ENCODE assay signal across 27 cellular contexts in genomic region chr16:30494709-30495108, GRCh38. TPM values are rescaled to one million over a fixed set of nuclear protein-coding genes. Genes with fewer than 3 reads are reported as not detected.
DNase-seq lines count a peak whose midpoint lies in the region; ATAC-seq, FAIRE-seq and TF ChIP-seq lines count a peak whose summit lies in the region.
"Had no signal": no experiment of that assay in that cellular context is flagged by ENCODE, and none has a peak within 500 bp of the region (broad histone marks: within the 10 kb centered on the region; RNA-seq: fewer than 3 reads in every experiment).

No MANE protein-coding gene starts in this region.

- ATAC-seq in activated naive CD4-positive, alpha-beta T cell treated with anti-CD3 and anti-CD28 coated beads, Interleukin-2, amount 50 U/mL, for 72 hours, result no peak
- ATAC-seq in K562, result peak; percentile 16; the same call in 1 of the 3 replicates
- ATAC-seq in stimulated activated effector memory CD8-positive, alpha-beta T cell treated with anti-CD3 and anti-CD28 coated beads, Interleukin-12 subunit alpha, Interleukin-12 subunit beta, amount 100 ng/mL, for 72 hours, result no peak
- ATAC-seq in CD4-positive, alpha-beta T cell (ENCODE audit: poor library complexity), result no peak
- ATAC-seq in GM18873 (IDR thresholded peaks at IDR 0.05; ENCODE audit: low FRiP score, unreplicated experiment), result no peak
- ATAC-seq: body of pancreas; GM12878; stimulated activated naive CD8-positive, alpha-beta T cell treated with anti-CD3 and anti-CD28 coated beads, Interleukin-15, Interleukin-2, amounts not matched to agents 100 U/mL and 50 U/mL, for 24 hours had no signal

- H3K4me1 Mint-ChIP-seq in stimulated activated effector memory CD8-positive, alpha-beta T cell treated with anti-CD3 and anti-CD28 coated beads, Interleukin-12 subunit alpha, Interleukin-12 subunit beta, amount 100 ng/mL, for 72 hours, result peaks cover 33% of the 10 kb centered on the region
- peaks cover 27% of the 10 kb centered on the region for H3K4me1 Mint-ChIP-seq in CD4-positive, alpha-beta T cell (ENCODE audit: low read depth)

- no TSS peak for BruUV-seq in K562 (replicated peaks; lab: Mats Ljungman, UMichigan)

- no peak for FAIRE-seq in K562 (lab: Jason Lieb, UNC)
- FAIRE-seq: GM12878, TTC549 had no signal

- no peaks in the 10 kb centered on the region for H3K27me3 ChIP-seq in K562 (ENCODE audit: control insufficient read depth in 2 of 2, insufficient read depth in 2 of 2, low read length in 2 of 2)
- H3K27me3 ChIP-seq in CD4-positive, alpha-beta T cell (ENCODE audit: control insufficient read depth, insufficient read depth, low read length), result no peaks in the 10 kb centered on the region
- H3K27me3 ChIP-seq in stomach, result peaks cover 0 to 11% (median 0%) of the 10 kb centered on the region in 3 donors
- H3K27me3 ChIP-seq: adrenal gland, body of pancreas, vagina had no signal

- CTCF ChIA-PET in K562 (lab: Yijun Ruan, JAX; ENCODE audit: low intra/inter-chr PET ratio), result no interaction called here
- CTCF ChIA-PET in CD4-positive, alpha-beta T cell (lab: Charles Lee), result no interaction called here

- H3K4me3 Mint-ChIP-seq in stimulated activated effector memory CD8-positive, alpha-beta T cell treated with anti-CD3 and anti-CD28 coated beads, Interleukin-12 subunit alpha, Interleukin-12 subunit beta, amount 100 ng/mL, for 72 hours, result no peak overlapping the region
- no peak overlapping the region for H3K4me3 Mint-ChIP-seq in CD4-positive, alpha-beta T cell
- H3K4me3 Mint-ChIP-seq: CD8-positive, alpha-beta memory T cell had no signal

- no peaks in the 10 kb centered on the region for H3K9me3 Mint-ChIP-seq in activated naive CD4-positive, alpha-beta T cell treated with anti-CD3 and anti-CD28 coated beads, Interleukin-2, amount 50 U/mL, for 72 hours
- H3K9me3 Mint-ChIP-seq in stimulated activated effector memory CD8-positive, alpha-beta T cell treated with anti-CD3 and anti-CD28 coated beads, Interleukin-12 subunit alpha, Interleukin-12 subunit beta, amount 100 ng/mL, for 72 hours, result no peaks in the 10 kb centered on the region
- no peaks in the 10 kb centered on the region for H3K9me3 Mint-ChIP-seq in CD4-positive, alpha-beta T cell
- H3K9me3 Mint-ChIP-seq: CD8-positive, alpha-beta memory T cell had no signal

- no peaks in the 10 kb centered on the region for H3K9me3 ChIP-seq in K562 (replicated peaks; ENCODE audit: control insufficient read depth, insufficient read depth, low read depth, low read length)
- H3K9me3 ChIP-seq in CD4-positive, alpha-beta T cell (ENCODE audit: control insufficient read depth, low read length), result no peaks in the 10 kb centered on the region
- no peaks in the 10 kb centered on the region for H3K9me3 ChIP-seq in stomach
- H3K9me3 ChIP-seq: adrenal gland, body of pancreas, vagina had no signal

- no peak for DNase-seq in activated naive CD4-positive, alpha-beta T cell treated with anti-CD3 and anti-CD28 coated beads, Interleukin-2, amount 50 U/mL, for 72 hours (ENCODE audit: low spot score in 2 of 2)
- no peak for DNase-seq in activated naive CD4-positive, alpha-beta T cell treated with anti-CD3 and anti-CD28 coated beads, Interleukin-2, amount 50 U/mL, for 16 hours
- DNase-seq in NCI-H69 (lab: John Stamatoyannopoulos, UW) (peak; percentile 40), K562 (ENCODE audit: extremely low read depth in 1 of 4, low spot score in 3 of 4) (peak in 3 of 4 experiments; percentile 17 to 34 (median 23)), stomach (no peak)
- no peak for DNase-seq in stimulated activated effector memory CD8-positive, alpha-beta T cell treated with anti-CD3 and anti-CD28 coated beads, Interleukin-12 subunit alpha, Interleukin-12 subunit beta, amount 100 ng/mL, for 72 hours (ENCODE audit: low spot score in 2 of 2)
- no peak for DNase-seq in CD4-positive, alpha-beta T cell
- DNase-seq: adrenal gland; body of pancreas; CD8-positive, alpha-beta memory T cell; DMS 273 treated with DMSO at 0.1 percent for 48 hours; EL; GM23248; hippocampal formation; mesenchymal stem cell; NCI-H1048; NCI-H1930; NCI-H526 treated with DMSO at 0.1 percent for 48 hours; occipital lobe; SHP77 treated with DMSO at 0.1 percent for 48 hours; stimulated activated naive CD8-positive, alpha-beta T cell treated with anti-CD3 and anti-CD28 coated beads, Interleukin-15, Interleukin-2, amounts not matched to agents 100 U/mL and 50 U/mL, for 24 hours had no signal

- TF ChIP-seq EP300 in K562 (IDR thresholded peaks at IDR 0.05; ENCODE audit: low read length) (no peak), stomach (IDR thresholded peaks at IDR 0.05) (no peak)

- H3K27ac ChIP-seq in K562 (ENCODE audit: extremely low read depth, low read depth, low read length) (no peak overlapping the region), stomach (no peak overlapping the region)
- no peak overlapping the region for H3K27ac ChIP-seq in CD4-positive, alpha-beta T cell (ENCODE audit: low read depth, low read length)
- H3K27ac ChIP-seq: adrenal gland, body of pancreas, GM23248, HL-60, vagina had no signal

- 0 out of 2 replicates have a peak overlapping the region, but pooled peaks have one; percentile 23 for H3K4me2 ChIP-seq in K562 (ENCODE audit: insufficient read depth, low read length)

- no peaks in the 10 kb centered on the region for H3K9me1 ChIP-seq in K562 (ENCODE audit: control insufficient read depth, insufficient read depth, low read length)

- intact Hi-C loops in K562 (cut with micrococcal nuclease), result loop anchor here (5.0 kb wide), 2 partner anchors 33 to 103 kb away; partner anchors contain the start of gene ZNF768
- intact Hi-C loops in CD4-positive, alpha-beta T cell (cut with DNase I, micrococcal nuclease), result loop anchor here in 1 of 2 experiments (5.0 kb wide), 1 partner anchor 33 kb away; the partner anchor contains the start of gene ZNF768
- intact Hi-C loops in stomach (cut with DNase I; ENCODE audit: low total_unique reads), result no loop called here

- H3K36me3 ChIP-seq in K562 (ENCODE audit: control insufficient read depth, insufficient read depth, low read length) (no peaks in the 10 kb centered on the region), stomach (peaks cover 0 to 27% (median 7%) of the 10 kb centered on the region in 4 donors)
- H3K36me3 ChIP-seq: adrenal gland, vagina had no signal

- H3K27me3 Mint-ChIP-seq in CD4-positive, alpha-beta T cell, result no peaks in the 10 kb centered on the region
- H3K27me3 Mint-ChIP-seq: CD8-positive, alpha-beta memory T cell had no signal

- H3K79me2 ChIP-seq in K562 (ENCODE audit: control insufficient read depth, insufficient read depth, low read length), result no peaks in the 10 kb centered on the region

- POLR2A ChIA-PET in K562 (lab: Yijun Ruan, JAX), result interaction anchor here (1.1 to 1.8 kb wide), 2 partner anchors 12 to 19 kb away, joined by 3 to 7 read pairs; no protein-coding TSS in a partner anchor
- POLR2A ChIA-PET in CD4-positive, alpha-beta T cell (lab: Charles Lee), result interaction anchor here (0.6 to 2.5 kb wide), 4 partner anchors 21 to 166 kb away, joined by 3 to 9 read pairs (median 5); partner anchors contain the start of gene ZNF785

- peak overlapping the region in 1 of 2 experiments; percentile 31; a peak in 1 of 4 replicates for H3K9ac ChIP-seq in K562 (ENCODE audit: insufficient read depth in 1 of 2, low read depth in 2 of 2, low read length in 2 of 2)
- H3K9ac ChIP-seq: GM23248 had no signal

- H3K27ac Mint-ChIP-seq in activated naive CD4-positive, alpha-beta T cell treated with anti-CD3 and anti-CD28 coated beads, Interleukin-2, amount 50 U/mL, for 72 hours, result peak overlapping the region; percentile 57 to 74
- peak overlapping the region; percentile 64 for H3K27ac Mint-ChIP-seq in stimulated activated effector memory CD8-positive, alpha-beta T cell treated with anti-CD3 and anti-CD28 coated beads, Interleukin-12 subunit alpha, Interleukin-12 subunit beta, amount 100 ng/mL, for 72 hours
- no peak overlapping the region for H3K27ac Mint-ChIP-seq in CD4-positive, alpha-beta T cell

- H2AFZ ChIP-seq in K562 (ENCODE audit: low read depth, low read length), result peak overlapping the region; percentile 23
- H2AFZ ChIP-seq: GM23248 had no signal

- H3K4me3 ChIP-seq in K562, result no peak overlapping the region
- no peak overlapping the region for H3K4me3 ChIP-seq in stomach
- H3K4me3 ChIP-seq: adrenal gland, body of pancreas, GM12878, GM23248, vagina had no signal

- H3K36me3 Mint-ChIP-seq in activated naive CD4-positive, alpha-beta T cell treated with anti-CD3 and anti-CD28 coated beads, Interleukin-2, amount 50 U/mL, for 72 hours, result peaks cover 23 to 42% of the 10 kb centered on the region in 2 donors
- H3K36me3 Mint-ChIP-seq in stimulated activated effector memory CD8-positive, alpha-beta T cell treated with anti-CD3 and anti-CD28 coated beads, Interleukin-12 subunit alpha, Interleukin-12 subunit beta, amount 100 ng/mL, for 72 hours, result peaks cover 100% of the 10 kb centered on the region
- peaks cover 81% of the 10 kb centered on the region for H3K36me3 Mint-ChIP-seq in CD4-positive, alpha-beta T cell (ENCODE audit: low read depth)

- WGBS in K562 (ENCODE audit: insufficient coverage, low coverage, missing lambda C conversion rate), result 33% methylated on average over 12 of the region's 12 CpGs
- WGBS in stomach, 5 donors, result 72 to 75% (median 74%) methylated on average over 8 to 12 of the region's 12 CpGs

- H4K20me1 ChIP-seq in K562 (replicated peaks; ENCODE audit: control insufficient read depth, insufficient read depth, low read length), result no peaks in the 10 kb centered on the region

- in situ Hi-C loops in K562 (cut with MboI), result no loop called here

- no peak for TF ChIP-seq POLR2A in K562 (conservative IDR thresholded peaks at IDR 0.05)
- no peak for TF ChIP-seq POLR2A in stomach (IDR thresholded peaks at IDR 0.05)

- no peak for TF ChIP-seq RAD21 in K562 (CRISPR knock-in tag; conservative IDR thresholded peaks at IDR 0.05 in 1 of 2, IDR thresholded peaks at IDR 0.05 in 1 of 2)

- TF ChIP-seq CTCF in K562 (IDR thresholded peaks at IDR 0.05 in 2 of 3, conservative IDR thresholded peaks at IDR 0.05 in 1 of 3; ENCODE audit: insufficient read depth in 2 of 3, low read depth in 1 of 3, low read length in 3 of 3) (no peak), stomach (IDR thresholded peaks at IDR 0.05) (no peak)
- no peak for TF ChIP-seq CTCF in CD4-positive, alpha-beta T cell (IDR thresholded peaks at IDR 0.05)

- H3K4me1 ChIP-seq in K562 (replicated peaks in 1 of 2; ENCODE audit: control insufficient read depth in 2 of 2, insufficient read depth in 2 of 2, low read length in 2 of 2) (peaks cover 10 to 28% of the 10 kb centered on the region in 2 experiments; a peak in 4 of 5 replicates), stomach (peaks cover 0 to 9% (median 0%) of the 10 kb centered on the region in 4 donors)
- H3K4me1 ChIP-seq: body of pancreas, vagina had no signal

RNA-seq across cellular contexts. Expression of gene ITGAL, which starts 22.2 kb away (rescaled TPM):
- 100 to 1,000 TPM; 297 to 390 TPM for total RNA-seq in activated naive CD4-positive, alpha-beta T cell treated with anti-CD3 and anti-CD28 coated beads, Interleukin-2, amount 50 U/mL, for 72 hours
- total RNA-seq in K562 (2011; cell fraction: chromatin; rRNA removed; ENCODE audit: low replicate concordance), result 0.23 TPM in 1 of 2 replicates, not detected in the other
- 0.13 and 0.50 TPM in 2 replicates for total RNA-seq in K562 (2011; cell fraction: nucleolus; rRNA removed)
- not detected in 2 replicates for total RNA-seq in K562 (2011; cell fraction: nucleoplasm; rRNA removed)
- 0.61 TPM in 1 of 2 replicates, not detected in the other for total RNA-seq in K562 (2014; rRNA removed)
- total RNA-seq in K562 (2014; rRNA removed; fragmentation: Illumina TruSeq; extraction: Trizol), result not detected in 2 replicates
- total RNA-seq in K562 (2015; rRNA removed; fragmentation: Illumina TruSeq; extraction: Trizol), result not detected in 2 replicates
- 0.53 and 0.92 TPM in 2 replicates for total RNA-seq in K562 (2021)
- 0.01 and 0.12 TPM in 2 replicates for polyA plus RNA-seq in K562 (2011; rRNA removed)
- polyA plus RNA-seq in K562 (2011; cell fraction: cytosol; rRNA removed), result 0.13 and 0.15 TPM in 2 replicates
- polyA plus RNA-seq in K562 (2011; cell fraction: nucleus; rRNA removed), result 0.08 and 0.09 TPM in 2 replicates
- 0.14 and 0.22 TPM in 2 replicates for polyA plus RNA-seq in K562 (2012)
- polyA plus RNA-seq in K562 (2014; fragmentation: Illumina TruSeq; extraction: Trizol), result 0.12 TPM in 1 of 2 replicates, not detected in the other
- not detected for polyA plus RNA-seq in K562 (2014; fragmentation: Nextera tagmentation; extraction: Ambion mirVana)
- not detected in 2 replicates for polyA plus RNA-seq in K562 (2014; rRNA removed)
- polyA minus RNA-seq in K562 (2011; rRNA and poly(A)+ RNA removed), result 0.21 TPM in 1 of 2 replicates, not detected in the other
- polyA minus RNA-seq in K562 (2011; cell fraction: cytosol; rRNA and poly(A)+ RNA removed), result not detected in 2 replicates
- polyA minus RNA-seq in K562 (2011; cell fraction: nucleus; rRNA and poly(A)+ RNA removed), result not detected in 2 replicates
- 100 to 1,000 TPM; 186 to 187 TPM for total RNA-seq in CD4-positive, alpha-beta T cell
- total RNA-seq in stomach, result 100 to 1,000 TPM in 1 of 5 donors, 10 to 100 TPM in 2, 1 to 10 TPM in 2; 5.8 to 256 (median 11.3) TPM
- 1 to 10 TPM; 1.2 to 4.3 (median 1.2) TPM for polyA plus RNA-seq in stomach
- total RNA-seq: chondrocyte had no signal
- polyA plus RNA-seq: GM23248 had no signal

RNA-seq across cellular contexts. Expression of gene ZNF768, which starts 31.7 kb away (rescaled TPM):
- 1 to 10 TPM; 2.3 to 9.3 TPM for total RNA-seq in activated naive CD4-positive, alpha-beta T cell treated with anti-CD3 and anti-CD28 coated beads, Interleukin-2, amount 50 U/mL, for 72 hours
- 9.3 and 27.8 TPM in 2 replicates for total RNA-seq in K562 (2011; cell fraction: chromatin; rRNA removed; ENCODE audit: low replicate concordance)
- total RNA-seq in K562 (2011; cell fraction: nucleolus; rRNA removed), result 27.9 and 32.5 TPM in 2 replicates
- total RNA-seq in K562 (2011; cell fraction: nucleoplasm; rRNA removed), result 15.2 and 16.7 TPM in 2 replicates
- total RNA-seq in K562 (2014; rRNA removed) (39.7 and 58.9 TPM in 2 replicates), K562 (2014; rRNA removed; fragmentation: Illumina TruSeq; extraction: Trizol) (14.7 and 15.2 TPM in 2 replicates), K562 (2015; rRNA removed; fragmentation: Illumina TruSeq; extraction: Trizol) (42.3 and 45.8 TPM in 2 replicates), K562 (2021) (41.3 and 50.7 TPM in 2 replicates), stomach (10 to 100 TPM; 11.9 to 75.0 (median 30.0) TPM)
- polyA plus RNA-seq in K562 (2011; rRNA removed) (22.1 and 32.8 TPM in 2 replicates), K562 (2014; fragmentation: Illumina TruSeq; extraction: Trizol) (26.9 and 40.9 TPM in 2 replicates), K562 (2014; fragmentation: Nextera tagmentation; extraction: Ambion mirVana) (under 1 TPM; 0.13 to 0.17 TPM), K562 (2014; rRNA removed) (47.8 and 49.6 TPM in 2 replicates), stomach (10 to 100 TPM; 27.0 to 33.2 (median 32.7) TPM)
- 50.7 and 101 TPM in 2 replicates for polyA plus RNA-seq in K562 (2011; cell fraction: cytosol; rRNA removed)
- polyA plus RNA-seq in K562 (2011; cell fraction: nucleus; rRNA removed), result 31.3 and 50.4 TPM in 2 replicates
- 36.8 and 61.3 TPM in 2 replicates for polyA plus RNA-seq in K562 (2012)
- polyA minus RNA-seq in K562 (2011; rRNA and poly(A)+ RNA removed), result 8.9 and 12.0 TPM in 2 replicates
- 34.4 and 46.7 TPM in 2 replicates for polyA minus RNA-seq in K562 (2011; cell fraction: cytosol; rRNA and poly(A)+ RNA removed)
- polyA minus RNA-seq in K562 (2011; cell fraction: nucleus; rRNA and poly(A)+ RNA removed), result 10.5 and 17.3 TPM in 2 replicates
- total RNA-seq in CD4-positive, alpha-beta T cell, result 1 to 10 TPM; 3.9 to 4.1 TPM

RNA-seq across cellular contexts. Expression of gene ZNF747, which starts 39.9 kb away (rescaled TPM):
- total RNA-seq in activated naive CD4-positive, alpha-beta T cell treated with anti-CD3 and anti-CD28 coated beads, Interleukin-2, amount 50 U/mL, for 72 hours, result 1 to 10 TPM; 4.5 to 8.2 TPM
- 4.0 and 9.9 TPM in 2 replicates for total RNA-seq in K562 (2011; cell fraction: chromatin; rRNA removed; ENCODE audit: low replicate concordance)
- total RNA-seq in K562 (2011; cell fraction: nucleolus; rRNA removed), result 9.9 and 10.3 TPM in 2 replicates
- 6.3 and 6.5 TPM in 2 replicates for total RNA-seq in K562 (2011; cell fraction: nucleoplasm; rRNA removed)
- total RNA-seq in K562 (2014; rRNA removed), result 1.5 and 3.3 TPM in 2 replicates
- total RNA-seq in K562 (2014; rRNA removed; fragmentation: Illumina TruSeq; extraction: Trizol), result 1.0 and 1.3 TPM in 2 replicates
- 2.0 and 2.1 TPM in 2 replicates for total RNA-seq in K562 (2015; rRNA removed; fragmentation: Illumina TruSeq; extraction: Trizol)
- 3.2 and 3.4 TPM in 2 replicates for total RNA-seq in K562 (2021)
- 1.9 and 2.8 TPM in 2 replicates for polyA plus RNA-seq in K562 (2011; rRNA removed)
- 3.0 and 3.6 TPM in 2 replicates for polyA plus RNA-seq in K562 (2011; cell fraction: cytosol; rRNA removed)
- polyA plus RNA-seq in K562 (2011; cell fraction: nucleus; rRNA removed), result 2.8 and 3.5 TPM in 2 replicates
- polyA plus RNA-seq in K562 (2012), result 1.7 and 1.9 TPM in 2 replicates
- 1.5 and 1.9 TPM in 2 replicates for polyA plus RNA-seq in K562 (2014; fragmentation: Illumina TruSeq; extraction: Trizol)
- under 1 TPM; 0.14 to 0.27 TPM for polyA plus RNA-seq in K562 (2014; fragmentation: Nextera tagmentation; extraction: Ambion mirVana)
- 1.7 and 3.3 TPM in 2 replicates for polyA plus RNA-seq in K562 (2014; rRNA removed)
- polyA minus RNA-seq in K562 (2011; rRNA and poly(A)+ RNA removed), result 2.1 and 3.3 TPM in 2 replicates
- polyA minus RNA-seq in K562 (2011; cell fraction: cytosol; rRNA and poly(A)+ RNA removed), result 1.6 and 4.7 TPM in 2 replicates
- polyA minus RNA-seq in K562 (2011; cell fraction: nucleus; rRNA and poly(A)+ RNA removed), result 3.9 and 7.7 TPM in 2 replicates
- 1 to 10 TPM; 6.3 to 6.7 TPM for total RNA-seq in CD4-positive, alpha-beta T cell
- total RNA-seq in stomach, result 10 to 100 TPM; 10.3 to 18.7 (median 12.9) TPM
- polyA plus RNA-seq in stomach, result 1 to 10 TPM; 6.2 to 7.8 (median 7.3) TPM

RNA-seq across cellular contexts. Expression of gene SEPHS2, which starts 49.0 kb away (rescaled TPM):
- total RNA-seq in activated naive CD4-positive, alpha-beta T cell treated with anti-CD3 and anti-CD28 coated beads, Interleukin-2, amount 50 U/mL, for 72 hours, result 10 to 100 TPM; 54.8 to 62.7 TPM
- total RNA-seq in K562 (2011; cell fraction: chromatin; rRNA removed; ENCODE audit: low replicate concordance), result 44.2 and 55.5 TPM in 2 replicates
- 47.6 and 48.7 TPM in 2 replicates for total RNA-seq in K562 (2011; cell fraction: nucleolus; rRNA removed)
- total RNA-seq in K562 (2011; cell fraction: nucleoplasm; rRNA removed), result 34.2 and 44.9 TPM in 2 replicates
- total RNA-seq in K562 (2014; rRNA removed) (31.6 and 42.6 TPM in 2 replicates), K562 (2014; rRNA removed; fragmentation: Illumina TruSeq; extraction: Trizol) (41.2 and 43.8 TPM in 2 replicates), K562 (2015; rRNA removed; fragmentation: Illumina TruSeq; extraction: Trizol) (38.2 and 43.4 TPM in 2 replicates), K562 (2021) (84.0 and 87.3 TPM in 2 replicates), stomach (100 to 1,000 TPM in 1 of 5 donors, 10 to 100 TPM in 4; 30.7 to 167 (median 41.4) TPM)
- polyA plus RNA-seq in K562 (2011; rRNA removed) (73.4 and 90.6 TPM in 2 replicates), K562 (2014; fragmentation: Illumina TruSeq; extraction: Trizol) (62.3 and 74.6 TPM in 2 replicates), K562 (2014; fragmentation: Nextera tagmentation; extraction: Ambion mirVana) (10 to 100 TPM; 20.9 to 21.3 TPM), K562 (2014; rRNA removed) (80.0 and 80.2 TPM in 2 replicates), stomach (10 to 100 TPM; 36.8 to 66.1 (median 61.1) TPM)
- polyA plus RNA-seq in K562 (2011; cell fraction: cytosol; rRNA removed), result 53.6 and 54.6 TPM in 2 replicates
- 36.6 and 52.6 TPM in 2 replicates for polyA plus RNA-seq in K562 (2011; cell fraction: nucleus; rRNA removed)
- polyA plus RNA-seq in K562 (2012), result 67.3 and 95.0 TPM in 2 replicates
- polyA minus RNA-seq in K562 (2011; rRNA and poly(A)+ RNA removed), result 79.5 and 83.2 TPM in 2 replicates
- 27.5 and 33.1 TPM in 2 replicates for polyA minus RNA-seq in K562 (2011; cell fraction: cytosol; rRNA and poly(A)+ RNA removed)
- 17.8 and 39.5 TPM in 2 replicates for polyA minus RNA-seq in K562 (2011; cell fraction: nucleus; rRNA and poly(A)+ RNA removed)
- total RNA-seq in CD4-positive, alpha-beta T cell, result 10 to 100 TPM; 25.4 to 25.9 TPM

Comparison
In these comparisons a context has a peak if more than half of its experiments do, and no peak if none do; other contexts are left out.
1. DNase-seq: peak in NCI-H69 (single experiment) and K562 (3 of 4); none in activated naive CD4-positive, alpha-beta T cell treated with anti-CD3 and anti-CD28 coated beads, Interleukin-2, amount 50 U/mL, for 72 hours (0 of 2), activated naive CD4-positive, alpha-beta T cell treated with anti-CD3 and anti-CD28 coated beads, Interleukin-2, amount 50 U/mL, for 16 hours (single experiment), stimulated activated effector memory CD8-positive, alpha-beta T cell treated with anti-CD3 and anti-CD28 coated beads, Interleukin-12 subunit alpha, Interleukin-12 subunit beta, amount 100 ng/mL, for 72 hours (0 of 2), CD4-positive, alpha-beta T cell (0 of 10) and stomach (single experiment).